In the genomic region with DNA sequence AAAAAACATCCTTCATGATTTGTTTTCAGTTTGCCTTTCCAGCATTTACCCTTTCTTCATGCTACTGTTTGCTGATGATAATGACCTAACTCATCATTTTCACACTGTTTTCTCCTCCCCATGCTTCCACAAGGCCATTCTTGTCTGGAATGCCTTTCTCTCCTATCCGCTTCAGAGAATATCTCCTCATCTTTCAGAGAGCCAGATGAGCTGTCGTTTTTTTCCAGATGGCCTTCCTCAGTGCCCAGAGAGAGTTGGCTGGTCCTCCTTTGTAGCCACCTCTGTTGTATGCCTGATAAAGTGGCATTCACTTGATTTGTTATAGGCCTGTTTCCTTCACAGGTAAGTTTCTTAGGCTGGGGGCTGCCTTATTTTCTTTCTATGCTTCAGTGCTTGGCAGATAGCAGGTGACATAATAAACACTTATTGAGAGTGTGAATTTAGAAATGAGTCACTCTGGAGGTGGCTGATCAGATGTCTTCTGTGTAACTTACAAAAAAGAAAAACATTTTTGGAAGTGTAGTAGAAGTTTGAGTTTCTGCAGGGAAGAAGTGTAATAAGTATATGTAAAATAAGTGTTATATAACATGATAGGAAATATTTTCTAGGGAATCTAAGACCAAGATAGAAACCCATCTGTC, we compare ENCODE assay signal across 13 cellular contexts.
DNase-seq lines count a peak whose midpoint lies in the region; ATAC-seq and TF ChIP-seq lines count a peak whose summit lies in the region.
"Had no signal": no experiment of that assay in that cellular context is flagged by ENCODE, and none has a peak within 500 bp of the region (broad histone marks: within the 10 kb centered on the region; RNA-seq: fewer than 3 reads in every experiment).

No MANE protein-coding gene starts in this region.

- peak; percentile 78 for ATAC-seq in HG02759 (IDR thresholded peaks at IDR 0.05; ENCODE audit: unreplicated experiment)
- ATAC-seq: K562, upper lobe of right lung had no signal

- H3K4me3 ChIP-seq in skeletal muscle satellite cell (ENCODE audit: low read length), result no peak overlapping the region
- H3K4me3 ChIP-seq: esophagus muscularis mucosa, K562, upper lobe of right lung had no signal

- H3K36me3 Mint-ChIP-seq in osteocyte (ENCODE audit: unreplicated experiment), result no peaks in the 10 kb centered on the region

- no peak for TF ChIP-seq CTCF in osteocyte (IDR thresholded peaks at IDR 0.05)

- H3K27me3 ChIP-seq in skeletal muscle satellite cell (ENCODE audit: control insufficient read depth, insufficient read depth, low read length), result no peaks in the 10 kb centered on the region
- H3K27me3 ChIP-seq: esophagus muscularis mucosa, upper lobe of right lung had no signal

- peaks cover 58% of the 10 kb centered on the region for H3K4me1 ChIP-seq in skeletal muscle satellite cell (ENCODE audit: control insufficient read depth, insufficient read depth, low read length)
- H3K4me1 ChIP-seq: upper lobe of right lung had no signal

- H3K9ac ChIP-seq in skeletal muscle satellite cell (ENCODE audit: low read depth, low read length), result peak overlapping the region; percentile 18

- H3K9me3 Mint-ChIP-seq in osteocyte (ENCODE audit: unreplicated experiment), result peaks cover 12% of the 10 kb centered on the region
- H3K9me3 Mint-ChIP-seq: T-helper 2 cell treated with Interferon-gamma antibody and Interleukin-4, amounts not matched to agents 5 μg/mL and 100 μg/mL, for 36 hours had no signal

- peaks cover 56% of the 10 kb centered on the region for H3K4me1 Mint-ChIP-seq in osteocyte (ENCODE audit: unreplicated experiment)

- H3K36me3 ChIP-seq in skeletal muscle satellite cell (ENCODE audit: insufficient read depth, low read length), result no peaks in the 10 kb centered on the region
- H3K36me3 ChIP-seq: esophagus muscularis mucosa, upper lobe of right lung had no signal

- H3K27ac Mint-ChIP-seq in osteocyte (ENCODE audit: unreplicated experiment), result no peak overlapping the region
- H3K27ac Mint-ChIP-seq: T-helper 2 cell treated with Interferon-gamma antibody and Interleukin-4, amounts not matched to agents 5 μg/mL and 100 μg/mL, for 36 hours had no signal

- no peaks in the 10 kb centered on the region for H3K27me3 Mint-ChIP-seq in osteocyte (ENCODE audit: unreplicated experiment)

- DNase-seq in NCI-H748 (lab: John Stamatoyannopoulos, UW; ENCODE audit: unreplicated experiment) (peak; percentile 10), NCI-H748 treated with DMSO at 0.1 percent for 48 hours (lab: John Stamatoyannopoulos, UW) (no peak), NCI-H2171 (lab: John Stamatoyannopoulos, UW) (peak; percentile 48), putamen (ENCODE audit: low spot score) (no peak), osteocyte (ENCODE audit: extremely low spot score, unreplicated experiment) (no peak), cerebellar nuclear complex (lab: John Stamatoyannopoulos, UW) (no peak)
- DNase-seq: occipital lobe, upper lobe of right lung had no signal

- no peak overlapping the region for H3K4me3 Mint-ChIP-seq in osteocyte (ENCODE audit: unreplicated experiment)
- H3K4me3 Mint-ChIP-seq: T-helper 2 cell treated with Interferon-gamma antibody and Interleukin-4, amounts not matched to agents 5 μg/mL and 100 μg/mL, for 36 hours had no signal

- no peaks in the 10 kb centered on the region for H3K9me3 ChIP-seq in skeletal muscle satellite cell (replicated peaks; ENCODE audit: low read length)
- H3K9me3 ChIP-seq: esophagus muscularis mucosa, upper lobe of right lung had no signal

- no peak overlapping the region for H3K4me2 ChIP-seq in skeletal muscle satellite cell (ENCODE audit: low read length)

Comparison
In these comparisons a context has a peak if more than half of its experiments do, and no peak if none do; other contexts are left out.
1. DNase-seq: peak in NCI-H748 (single experiment) and NCI-H2171 (single experiment); none in NCI-H748 treated with DMSO at 0.1 percent for 48 hours (single experiment), putamen (single experiment), osteocyte (single experiment) and cerebellar nuclear complex (0 of 2).